In the genomic region with DNA sequence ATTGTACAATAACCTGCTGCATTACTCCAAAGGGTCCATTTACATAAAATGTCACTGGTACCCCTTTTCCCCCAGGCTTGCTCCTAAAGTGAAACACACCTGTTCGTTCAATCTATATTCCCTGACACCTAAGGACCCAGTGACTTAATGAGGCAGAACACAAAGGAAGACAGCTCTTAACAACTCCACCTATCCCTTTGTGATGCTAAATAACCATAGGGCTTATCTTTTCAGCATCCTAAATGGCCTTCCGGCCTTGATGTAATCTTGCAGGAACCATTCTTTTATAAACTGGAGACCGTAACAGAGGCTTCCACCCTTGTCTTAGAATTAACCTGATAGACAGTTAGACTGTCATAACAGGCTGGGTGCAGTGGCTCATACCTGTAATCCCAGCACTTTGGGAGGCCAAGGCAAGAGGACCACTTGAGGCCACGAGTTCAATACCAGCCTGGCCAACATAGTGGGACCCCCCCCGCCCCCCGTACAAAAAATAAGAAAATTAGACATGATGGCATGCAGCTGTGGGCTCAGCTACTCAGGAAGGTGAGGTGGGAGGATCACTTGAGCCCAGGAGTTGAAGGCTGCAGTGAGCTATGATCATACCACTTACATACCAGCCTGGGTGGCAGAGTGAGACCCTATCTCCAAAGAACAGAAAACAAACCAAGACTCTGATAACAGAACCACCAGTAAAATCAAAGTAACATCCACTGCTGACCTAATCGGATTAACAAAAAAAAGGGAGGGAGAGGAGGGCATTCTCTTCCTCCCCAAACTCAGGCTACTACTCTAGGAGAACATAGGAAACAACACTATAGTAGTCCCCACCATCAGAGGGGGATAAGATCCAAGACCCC, we compare ENCODE assay signal across 25 cellular contexts. TPM values are rescaled to one million over a fixed set of nuclear protein-coding genes. Genes with fewer than 3 reads are reported as not detected.
DNase-seq lines count a peak whose midpoint lies in the region; ATAC-seq, FAIRE-seq and TF ChIP-seq lines count a peak whose summit lies in the region.
"Had no signal": no experiment of that assay in that cellular context is flagged by ENCODE, and none has a peak within 500 bp of the region (broad histone marks: within the 10 kb centered on the region; RNA-seq: fewer than 3 reads in every experiment).

No MANE protein-coding gene starts in this region.

- no peaks in the 10 kb centered on the region for H3K36me3 Mint-ChIP-seq in glutamatergic neuron (ENCODE audit: unreplicated experiment)
- H3K36me3 Mint-ChIP-seq: brain had no signal

- H3K4me3 ChIP-seq in HUES6 (ENCODE audit: low read depth, low read length) (peak overlapping the region; percentile 25; the same call in 1 of the 2 replicates), lower leg skin (ENCODE audit: low read depth, poor library complexity, severe bottlenecking) (no peak overlapping the region)
- H3K4me3 ChIP-seq: esophagus squamous epithelium, GM12878, mucosa of descending colon, psoas muscle, tibial nerve had no signal

- peaks cover 31% of the 10 kb centered on the region for H3K4me1 ChIP-seq in HUES6 (ENCODE audit: control insufficient read depth, insufficient read depth, low read length)
- H3K4me1 ChIP-seq: psoas muscle had no signal

- peak overlapping the region; percentile 24 for H3K9ac ChIP-seq in HUES6 (ENCODE audit: low read length)

- H3K27ac Mint-ChIP-seq in glutamatergic neuron (ENCODE audit: unreplicated experiment): no peak overlapping the region
- H3K27ac Mint-ChIP-seq: activated CD4-positive, alpha-beta T cell treated with anti-CD3 and anti-CD28 coated beads, Interleukin-2, amount 10 ng/mL, durations not matched to agents 24 days and 14 days; brain; stimulated activated naive CD8-positive, alpha-beta T cell treated with anti-CD3 and anti-CD28 coated beads, Interleukin-15, Interleukin-2, amounts not matched to agents 100 ng/mL and 50 ng/mL, for 24 hours had no signal

- WGBS in lower leg skin, 2 donors: 78 to 82% methylated on average over 7 of the region's 7 CpGs

- DNase-seq in GM12892 (ENCODE audit: insufficient read length): no peak
- DNase-seq in NCI-H748 treated with DMSO at 0.1 percent for 48 hours (lab: John Stamatoyannopoulos, UW): peak; percentile 26
- peak; percentile 71 for DNase-seq in iPS DF 4.7 (ENCODE audit: extremely low read depth, low spot score)
- no peak for DNase-seq in lower leg skin (ENCODE audit: low spot score in 2 of 2)
- no peak for DNase-seq in glutamatergic neuron
- no peak for DNase-seq in stimulated activated CD4-positive, alpha-beta T cell treated with anti-CD3 and anti-CD28 coated beads, Interleukin-12 subunit alpha, Interleukin-12 subunit beta, amount 100 ng/mL, for 4 hours
- DNase-seq: activated CD4-positive, alpha-beta T cell treated with anti-CD3 and anti-CD28 coated beads, Interleukin-2, amount 10 ng/mL, durations not matched to agents 24 days and 14 days; activated effector memory CD4-positive, alpha-beta T cell treated with Interleukin-2 at 50 U/mL for 16 hours; DMS153; effector CD8-positive, alpha-beta T cell; esophagus squamous epithelium; GOT3; mucosa of descending colon; NCI-H524; PC-3; psoas muscle; SHP77 treated with DMSO at 0.1 percent for 48 hours had no signal

- H3K9me3 ChIP-seq in HUES6 (ENCODE audit: control insufficient read depth, insufficient read depth, low read depth, low read length): no peaks in the 10 kb centered on the region
- H3K9me3 ChIP-seq: esophagus squamous epithelium, mucosa of descending colon, psoas muscle, tibial nerve had no signal

- H3K27me3 Mint-ChIP-seq in glutamatergic neuron (ENCODE audit: unreplicated experiment): peaks cover 3% of the 10 kb centered on the region
- H3K27me3 Mint-ChIP-seq: activated CD4-positive, alpha-beta T cell treated with anti-CD3 and anti-CD28 coated beads, Interleukin-2, amount 10 ng/mL, durations not matched to agents 24 days and 14 days; stimulated activated naive CD8-positive, alpha-beta T cell treated with anti-CD3 and anti-CD28 coated beads, Interleukin-15, Interleukin-2, amounts not matched to agents 100 ng/mL and 50 ng/mL, for 24 hours had no signal

- no peaks in the 10 kb centered on the region for H3K27me3 ChIP-seq in HUES6 (ENCODE audit: control insufficient read depth, insufficient read depth, low read length)
- H3K27me3 ChIP-seq: esophagus squamous epithelium, tibial nerve had no signal

- ATAC-seq in GM21526 (IDR thresholded peaks at IDR 0.05; ENCODE audit: low FRiP score, unreplicated experiment): no peak
- ATAC-seq: GM12878, mucosa of descending colon, PC-3, psoas muscle had no signal

- H3K36me3 ChIP-seq in HUES6 (ENCODE audit: control insufficient read depth, insufficient read depth, low read length): peaks cover 17% of the 10 kb centered on the region
- H3K36me3 ChIP-seq: tibial nerve had no signal

- H3K4me3 Mint-ChIP-seq in glutamatergic neuron (ENCODE audit: unreplicated experiment): no peak overlapping the region
- H3K4me3 Mint-ChIP-seq: activated CD4-positive, alpha-beta T cell treated with anti-CD3 and anti-CD28 coated beads, Interleukin-2, amount 10 ng/mL, durations not matched to agents 24 days and 14 days; brain; stimulated activated naive CD8-positive, alpha-beta T cell treated with anti-CD3 and anti-CD28 coated beads, Interleukin-15, Interleukin-2, amounts not matched to agents 100 ng/mL and 50 ng/mL, for 24 hours had no signal

- intact Hi-C loops in lower leg skin (cut with DNase I; ENCODE audit: low total_unique reads): no loop called here

- TF ChIP-seq CTCF in lower leg skin (IDR thresholded peaks at IDR 0.05) (no peak), glutamatergic neuron (IDR thresholded peaks at IDR 0.05; ENCODE audit: partially characterized antibody, unreplicated experiment) (no peak)

- H3K27ac ChIP-seq in HUES6 (ENCODE audit: low read depth, low read length): peak overlapping the region; percentile 72; the same call in 1 of the 2 replicates
- H3K27ac ChIP-seq: esophagus squamous epithelium, psoas muscle, tibial nerve had no signal

- no peak for TF ChIP-seq POLR2A in GM12892 (IDR thresholded peaks at IDR 0.05; ENCODE audit: low read depth, low read length)
- TF ChIP-seq POLR2A in lower leg skin (IDR thresholded peaks at IDR 0.05): no peak

- H3K9me3 Mint-ChIP-seq in glutamatergic neuron (ENCODE audit: unreplicated experiment): peaks cover under 1% of the 10 kb centered on the region
- H3K9me3 Mint-ChIP-seq: activated CD4-positive, alpha-beta T cell treated with anti-CD3 and anti-CD28 coated beads, Interleukin-2, amount 10 ng/mL, durations not matched to agents 24 days and 14 days; brain; stimulated activated naive CD8-positive, alpha-beta T cell treated with anti-CD3 and anti-CD28 coated beads, Interleukin-15, Interleukin-2, amounts not matched to agents 100 ng/mL and 50 ng/mL, for 24 hours had no signal

- H3K4me1 Mint-ChIP-seq in glutamatergic neuron (ENCODE audit: low read depth, unreplicated experiment): no peaks in the 10 kb centered on the region

- peak; percentile 5 for FAIRE-seq in GM12892 (lab: Jason Lieb, UNC)
- FAIRE-seq: GM12878, GM19239, TTC549 had no signal

RNA-seq across cellular contexts. Expression of a gene that starts 5.1 kb away (rescaled TPM):
- 21.5 TPM for polyA plus RNA-seq in GM12892 (2012; ENCODE audit: missing spikeins)
- total RNA-seq in lower leg skin (10 to 100 TPM in 1 of 4 donors, 1 to 10 TPM in 3; 3.3 to 12.2 (median 6.1) TPM), glutamatergic neuron (ENCODE audit: unreplicated experiment) (7.4 TPM)

RNA-seq across cellular contexts. Expression of a gene that starts 5.3 kb away (rescaled TPM):
- 22.6 TPM for polyA plus RNA-seq in GM12892 (2012; ENCODE audit: missing spikeins)
- total RNA-seq in lower leg skin: 10 to 100 TPM; 17.5 to 27.0 (median 21.4) TPM
- 5.4 TPM for total RNA-seq in glutamatergic neuron (ENCODE audit: unreplicated experiment)

RNA-seq across cellular contexts. Expression of a gene that starts 36.0 kb away (rescaled TPM):
- polyA plus RNA-seq in GM12892 (2012; ENCODE audit: missing spikeins): 19.7 TPM
- total RNA-seq in lower leg skin: 10 to 100 TPM; 15.1 to 20.8 (median 16.7) TPM
- total RNA-seq in glutamatergic neuron (ENCODE audit: unreplicated experiment): 11.7 TPM

RNA-seq across cellular contexts. Expression of a gene that starts 56.9 kb away (rescaled TPM):
- 0.49 TPM for polyA plus RNA-seq in GM12892 (2012; ENCODE audit: missing spikeins)
- total RNA-seq in lower leg skin: 10 to 100 TPM; 10.2 to 23.8 (median 13.4) TPM
- 55.6 TPM for total RNA-seq in glutamatergic neuron (ENCODE audit: unreplicated experiment)

Comparison
In these comparisons a context has a peak if more than half of its experiments do, and no peak if none do; other contexts are left out.
1. DNase-seq: peak in NCI-H748 treated with DMSO at 0.1 percent for 48 hours (single experiment) and iPS DF 4.7 (single experiment); none in GM12892 (single experiment), lower leg skin (0 of 2), glutamatergic neuron (single experiment) and stimulated activated CD4-positive, alpha-beta T cell treated with anti-CD3 and anti-CD28 coated beads, Interleukin-12 subunit alpha, Interleukin-12 subunit beta, amount 100 ng/mL, for 4 hours (single experiment).